13 cellular contexts compared by ENCODE assay signal in genomic region chr19:49565261-49565660, GRCh38. TPM values are rescaled to one million over a fixed set of nuclear protein-coding genes. Genes with fewer than 3 reads are reported as not detected.
DNase-seq lines count a peak whose midpoint lies in the region; ATAC-seq and TF ChIP-seq lines count a peak whose summit lies in the region.
"Had no signal": no experiment of that assay in that cellular context is flagged by ENCODE, and none has a peak within 500 bp of the region (broad histone marks: within the 10 kb centered on the region; RNA-seq: fewer than 3 reads in every experiment).

No MANE protein-coding gene starts in this region.

- intact Hi-C loops in esophagus squamous epithelium (cut with DNase I) = no loop called here
- intact Hi-C loops in aorta (cut with DNase I) = no loop called here

- no peak overlapping the region for H3K27ac ChIP-seq in Karpas-422 (ENCODE audit: low read length)
- peak overlapping the region; percentile 32 for H3K27ac ChIP-seq in VCaP
- H3K27ac ChIP-seq in esophagus squamous epithelium = peak overlapping the region in 1 of 4 donors; percentile 4
- H3K27ac ChIP-seq in aorta (ENCODE audit: low read depth in 1 of 2, low read length in 2 of 2) = no peak overlapping the region
- H3K27ac ChIP-seq: SJSA1, thyroid gland had no signal

- H2AFZ ChIP-seq in Karpas-422 (ENCODE audit: low read length) = no peak overlapping the region

- H3K27me3 ChIP-seq in Karpas-422 (ENCODE audit: low read length) = no peaks in the 10 kb centered on the region
- no peaks in the 10 kb centered on the region for H3K27me3 ChIP-seq in esophagus squamous epithelium
- no peaks in the 10 kb centered on the region for H3K27me3 ChIP-seq in aorta (ENCODE audit: control insufficient read depth in 1 of 2, insufficient read depth in 2 of 2, low read length in 1 of 2)
- H3K27me3 ChIP-seq: SJSA1, thyroid gland had no signal

- peaks cover 79% of the 10 kb centered on the region for H3K79me2 ChIP-seq in Karpas-422 (ENCODE audit: low read length)

- no peaks in the 10 kb centered on the region for H3K9me3 Mint-ChIP-seq in endothelial cell (ENCODE audit: unreplicated experiment)
- H3K9me3 Mint-ChIP-seq in natural killer cell treated with Interleukin-12 subunit alpha and Interleukin-12 subunit beta and Interleukin-15 and Interleukin-18, amount 100 ng/mL, for 72 hours = no peaks in the 10 kb centered on the region

- 38 to 45% methylated on average over 4 of the region's 4 CpGs for WGBS in esophagus squamous epithelium, 2 donors
- WGBS in aorta, 2 donors = 25 to 26% methylated on average over 4 of the region's 4 CpGs

- H4K20me1 ChIP-seq in Karpas-422 (ENCODE audit: insufficient read depth, low read depth, low read length) = peaks cover 3% of the 10 kb centered on the region; the same call in 1 of the 2 replicates

- peaks cover 10% of the 10 kb centered on the region for H3K36me3 Mint-ChIP-seq in endothelial cell (ENCODE audit: low read depth, unreplicated experiment)
- H3K36me3 Mint-ChIP-seq in natural killer cell treated with Interleukin-12 subunit alpha and Interleukin-12 subunit beta and Interleukin-15 and Interleukin-18, amount 100 ng/mL, for 72 hours = no peaks in the 10 kb centered on the region

- H3K9me2 ChIP-seq in Karpas-422 (replicated peaks; ENCODE audit: insufficient read depth, low read length) = no peaks in the 10 kb centered on the region

- no peak overlapping the region for H3K4me3 Mint-ChIP-seq in endothelial cell (ENCODE audit: unreplicated experiment)
- peak overlapping the region; percentile 68 for H3K4me3 Mint-ChIP-seq in natural killer cell treated with Interleukin-12 subunit alpha and Interleukin-12 subunit beta and Interleukin-15 and Interleukin-18, amount 100 ng/mL, for 72 hours

- H3K36me3 ChIP-seq in Karpas-422 (ENCODE audit: insufficient read depth, low read length) = no peaks in the 10 kb centered on the region
- H3K36me3 ChIP-seq in esophagus squamous epithelium = peaks cover 0 to 12% (median 0%) of the 10 kb centered on the region in 3 donors
- no peaks in the 10 kb centered on the region for H3K36me3 ChIP-seq in aorta (ENCODE audit: control insufficient read depth in 1 of 2, insufficient read depth in 2 of 2, low read length in 1 of 2)
- H3K36me3 ChIP-seq: thyroid gland had no signal

- peak; percentile 44 for DNase-seq in Karpas-422
- DNase-seq in endothelial cell (ENCODE audit: low spot score) = no peak
- DNase-seq in natural killer cell treated with Interleukin-12 subunit alpha and Interleukin-12 subunit beta and Interleukin-15 and Interleukin-18, amount 100 ng/mL, for 72 hours (ENCODE audit: low spot score) = no peak
- no peak for DNase-seq in NCI-H187 treated with DMSO at 0.1 percent for 48 hours (lab: John Stamatoyannopoulos, UW)
- no peak for DNase-seq in esophagus squamous epithelium (lab: John Stamatoyannopoulos, UW)
- no peak for DNase-seq in aorta
- DNase-seq: activated CD4-positive, CD25-positive, alpha-beta regulatory T cell; effector CD4-positive, alpha-beta T cell; NCI-H1417; thyroid gland had no signal

- H3K4me2 ChIP-seq in Karpas-422 (ENCODE audit: low read depth, low read length, poor library complexity, severe bottlenecking) = no peak overlapping the region

- no peak overlapping the region for H3K9ac ChIP-seq in Karpas-422 (ENCODE audit: low read length)

- H3K4me1 ChIP-seq in Karpas-422 (ENCODE audit: low read length) = peaks cover 8% of the 10 kb centered on the region
- peaks cover 0 to 61% (median 12%) of the 10 kb centered on the region in 3 donors for H3K4me1 ChIP-seq in esophagus squamous epithelium
- no peaks in the 10 kb centered on the region for H3K4me1 ChIP-seq in aorta (ENCODE audit: control insufficient read depth in 1 of 2, insufficient read depth in 2 of 2, low read length in 2 of 2)

- peaks cover 7% of the 10 kb centered on the region for H3K4me1 Mint-ChIP-seq in endothelial cell (ENCODE audit: unreplicated experiment)
- H3K4me1 Mint-ChIP-seq in natural killer cell treated with Interleukin-12 subunit alpha and Interleukin-12 subunit beta and Interleukin-15 and Interleukin-18, amount 100 ng/mL, for 72 hours (ENCODE audit: low read depth in 2 of 2) = peaks cover 43% of the 10 kb centered on the region in 2 donors

- H3K27me3 Mint-ChIP-seq in endothelial cell (ENCODE audit: unreplicated experiment) = no peaks in the 10 kb centered on the region
- H3K27me3 Mint-ChIP-seq in natural killer cell treated with Interleukin-12 subunit alpha and Interleukin-12 subunit beta and Interleukin-15 and Interleukin-18, amount 100 ng/mL, for 72 hours = no peaks in the 10 kb centered on the region
- H3K27me3 Mint-ChIP-seq: progenitor cell of endocrine pancreas had no signal

- H3K4me3 ChIP-seq in Karpas-422 (ENCODE audit: low read length) = no peak overlapping the region
- no peak overlapping the region for H3K4me3 ChIP-seq in esophagus squamous epithelium
- no peak overlapping the region for H3K4me3 ChIP-seq in aorta (ENCODE audit: low read length in 2 of 2)
- H3K4me3 ChIP-seq: SJSA1, thyroid gland had no signal

- no peak for TF ChIP-seq CTCF in VCaP (conservative IDR thresholded peaks at IDR 0.05)
- no peak for TF ChIP-seq CTCF in endothelial cell (IDR thresholded peaks at IDR 0.05; ENCODE audit: unreplicated experiment)
- no peak for TF ChIP-seq CTCF in esophagus squamous epithelium (IDR thresholded peaks at IDR 0.05)

- no peak for ATAC-seq in natural killer cell treated with Interleukin-12 subunit alpha and Interleukin-12 subunit beta and Interleukin-15 and Interleukin-18, amount 100 ng/mL, for 72 hours
- no peak for ATAC-seq in aorta (ENCODE audit: low FRiP score)

- H3K9me3 ChIP-seq in Karpas-422 (ENCODE audit: low read length) (no peaks in the 10 kb centered on the region), esophagus squamous epithelium (no peaks in the 10 kb centered on the region), aorta (ENCODE audit: control insufficient read depth, low read length) (no peaks in the 10 kb centered on the region)
- H3K9me3 ChIP-seq: SJSA1, thyroid gland had no signal

- peak overlapping the region; percentile 70 for H3K27ac Mint-ChIP-seq in endothelial cell (ENCODE audit: unreplicated experiment)
- peak overlapping the region; percentile 70 to 78 for H3K27ac Mint-ChIP-seq in natural killer cell treated with Interleukin-12 subunit alpha and Interleukin-12 subunit beta and Interleukin-15 and Interleukin-18, amount 100 ng/mL, for 72 hours
- H3K27ac Mint-ChIP-seq: progenitor cell of endocrine pancreas had no signal

- no peak for TF ChIP-seq POLR2A in esophagus squamous epithelium (IDR thresholded peaks at IDR 0.05)

RNA-seq across cellular contexts. Expression of gene NOSIP, which starts 15.1 kb away (rescaled TPM):
- total RNA-seq in Karpas-422 (2014; rRNA removed; shearing (Covaris generic); ENCODE audit: low replicate concordance) = 68.5 and 136 TPM in 2 replicates
- total RNA-seq in endothelial cell (ENCODE audit: unreplicated experiment) = 76.3 TPM
- 10 to 100 TPM; 70.6 to 75.2 TPM for total RNA-seq in natural killer cell treated with Interleukin-12 subunit alpha and Interleukin-12 subunit beta and Interleukin-15 and Interleukin-18, amount 100 ng/mL, for 72 hours
- 10 to 100 TPM; 37.8 to 50.7 (median 40.2) TPM for total RNA-seq in esophagus squamous epithelium
- total RNA-seq in aorta = 10 to 100 TPM; 38.8 to 40.5 TPM
- polyA plus RNA-seq in aorta = 100 to 1,000 TPM in 1 of 2 donors, 10 to 100 TPM in 1; 52.5 to 135 TPM

RNA-seq across cellular contexts. Expression of gene PRRG2, which starts 15.9 kb away (rescaled TPM):
- 1.3 and 3.8 TPM in 2 replicates for total RNA-seq in Karpas-422 (2014; rRNA removed; shearing (Covaris generic); ENCODE audit: low replicate concordance)
- total RNA-seq in endothelial cell (ENCODE audit: unreplicated experiment) (2.4 TPM), esophagus squamous epithelium (10 to 100 TPM in 1 of 4 donors, 1 to 10 TPM in 3; 7.7 to 19.8 (median 8.8) TPM), aorta (1 to 10 TPM in 1 of 2 donors, under 1 TPM in 1; 0.49 to 1.2 TPM)
- total RNA-seq in natural killer cell treated with Interleukin-12 subunit alpha and Interleukin-12 subunit beta and Interleukin-15 and Interleukin-18, amount 100 ng/mL, for 72 hours = 1 to 10 TPM in 1 of 2 donors, under 1 TPM in 1; 0.81 to 1.5 TPM
- polyA plus RNA-seq in aorta = 1 to 10 TPM in 1 of 2 donors, not detected in 1; 4.1 TPM
- total RNA-seq: SJSA1 had no signal

RNA-seq across cellular contexts. Expression of gene PRR12, which starts 25.7 kb away (rescaled TPM):
- total RNA-seq in Karpas-422 (2014; rRNA removed; shearing (Covaris generic); ENCODE audit: low replicate concordance) = 8.7 and 12.8 TPM in 2 replicates
- total RNA-seq in endothelial cell (ENCODE audit: unreplicated experiment) (38.8 TPM), esophagus squamous epithelium (10 to 100 TPM in 1 of 4 donors, 1 to 10 TPM in 3; 4.5 to 11.9 (median 7.7) TPM), aorta (10 to 100 TPM; 20.2 to 31.3 TPM)
- 10 to 100 TPM; 29.7 to 45.7 TPM for total RNA-seq in natural killer cell treated with Interleukin-12 subunit alpha and Interleukin-12 subunit beta and Interleukin-15 and Interleukin-18, amount 100 ng/mL, for 72 hours
- 10 to 100 TPM in 1 of 2 donors, 1 to 10 TPM in 1; 2.6 to 10.1 TPM for polyA plus RNA-seq in aorta

RNA-seq across cellular contexts. Expression of gene RCN3, which starts 37.5 kb away (rescaled TPM):
- total RNA-seq in Karpas-422 (2014; rRNA removed; shearing (Covaris generic); ENCODE audit: low replicate concordance) = 0.22 TPM in 1 of 2 replicates, not detected in the other
- total RNA-seq in endothelial cell (ENCODE audit: unreplicated experiment) (19.4 TPM), esophagus squamous epithelium (1 to 10 TPM; 1.0 to 7.2 (median 2.3) TPM), aorta (10 to 100 TPM; 82.6 to 90.2 TPM)
- total RNA-seq in natural killer cell treated with Interleukin-12 subunit alpha and Interleukin-12 subunit beta and Interleukin-15 and Interleukin-18, amount 100 ng/mL, for 72 hours = 1 to 10 TPM; 1.6 to 2.0 TPM
- 100 to 1,000 TPM in 1 of 2 donors, 10 to 100 TPM in 1; 50.5 to 165 TPM for polyA plus RNA-seq in aorta

RNA-seq across cellular contexts. Expression of gene FCGRT, which starts 52.8 kb away (rescaled TPM):
- 1.8 and 3.5 TPM in 2 replicates for total RNA-seq in Karpas-422 (2014; rRNA removed; shearing (Covaris generic); ENCODE audit: low replicate concordance)
- total RNA-seq in endothelial cell (ENCODE audit: unreplicated experiment) = 127 TPM
- total RNA-seq in natural killer cell treated with Interleukin-12 subunit alpha and Interleukin-12 subunit beta and Interleukin-15 and Interleukin-18, amount 100 ng/mL, for 72 hours = 1 to 10 TPM; 1.6 to 3.0 TPM
- total RNA-seq in esophagus squamous epithelium = 100 to 1,000 TPM in 1 of 4 donors, 10 to 100 TPM in 3; 18.0 to 129 (median 60.0) TPM
- 100 to 1,000 TPM; 204 to 287 TPM for total RNA-seq in aorta
- polyA plus RNA-seq in aorta = 100 to 1,000 TPM; 146 to 162 TPM
